ENCODE assay signal across 8 cellular contexts in genomic region chr6:111874030-111874425, GRCh38. TPM values are rescaled to one million over a fixed set of nuclear protein-coding genes. Genes with fewer than 3 reads are reported as not detected.
DNase-seq lines count a peak whose midpoint lies in the region; ATAC-seq and TF ChIP-seq lines count a peak whose summit lies in the region.

No MANE protein-coding gene starts in this region.

- no peaks in the 10 kb centered on the region for H4K20me1 ChIP-seq in MM.1S (ENCODE audit: insufficient read depth, low read length)

- POLR2A ChIA-PET in BJ (lab: Charles Lee): no interaction called here

- H3K4me3 ChIP-seq in BJ (ENCODE audit: low read depth, low read length) (peak overlapping the region; percentile 75), MM.1S (ENCODE audit: low read length) (peak overlapping the region; percentile 65), fibroblast of pulmonary artery (replicated peaks; ENCODE audit: low read depth, low read length) (peak overlapping the region; percentile 79), skeletal muscle satellite cell (ENCODE audit: low read length) (peak overlapping the region; percentile 96)

- H3K4me2 ChIP-seq in MM.1S (ENCODE audit: low read depth, low read length) (peak overlapping the region; percentile 76), skeletal muscle satellite cell (ENCODE audit: low read length) (peak overlapping the region; percentile 92)

- H3K9me3 ChIP-seq in MM.1S (replicated peaks; ENCODE audit: insufficient read depth, low read length): no peaks in the 10 kb centered on the region
- H3K9me3 ChIP-seq in skeletal muscle satellite cell (replicated peaks; ENCODE audit: low read length): no peaks in the 10 kb centered on the region

- no peaks in the 10 kb centered on the region for H3F3A ChIP-seq in MM.1S (ENCODE audit: insufficient read depth, low read length)

- H2AFZ ChIP-seq in MM.1S (ENCODE audit: low read length): peak overlapping the region; percentile 77

- no peaks in the 10 kb centered on the region for H3K79me2 ChIP-seq in MM.1S (ENCODE audit: low read length)

- H3K9me2 ChIP-seq in MM.1S (replicated peaks; ENCODE audit: insufficient read depth, low read length): no peaks in the 10 kb centered on the region

- DNase-seq in BJ (ENCODE audit: low read depth) (no peak), MM.1S (no peak), activated T-cell treated with anti-CD3 and anti-CD28 coated beads for 1 hour (ENCODE audit: low read depth) (peak; percentile 51), fibroblast of pulmonary artery (ENCODE audit: low read depth) (peak; percentile 33), SIG-M5 treated with dmso at 0.1 percent for 504 hours (lab: John Stamatoyannopoulos, UW; ENCODE audit: unreplicated experiment) (no peak)

- no peaks in the 10 kb centered on the region for H3K27me3 ChIP-seq in BJ (ENCODE audit: control insufficient read depth, insufficient read depth, low read length)
- no peaks in the 10 kb centered on the region for H3K27me3 ChIP-seq in MM.1S (replicated peaks; ENCODE audit: insufficient read depth, low read length)
- H3K27me3 ChIP-seq in skeletal muscle satellite cell (ENCODE audit: control insufficient read depth, insufficient read depth, low read length): no peaks in the 10 kb centered on the region

- no peak overlapping the region for H3K27ac ChIP-seq in MM.1S (ENCODE audit: low read length)

- CTCF ChIA-PET in BJ (lab: Yijun Ruan, JAX): interaction anchor here (0.7 to 1.1 kb wide), 3 partner anchors 134 to 171 kb away, joined by 4 read pairs; no protein-coding TSS in a partner anchor

- ATAC-seq in HG03135 (IDR thresholded peaks at IDR 0.05; ENCODE audit: unreplicated experiment): no peak
- ATAC-seq in HG02798 (IDR thresholded peaks at IDR 0.05; ENCODE audit: poor library complexity, unreplicated experiment): no peak

- TF ChIP-seq CTCF in BJ (IDR thresholded peaks at IDR 0.05; ENCODE audit: insufficient read depth, low read depth, low read length): no peak
- no peak for TF ChIP-seq CTCF in MM.1S (IDR thresholded peaks at IDR 0.05; ENCODE audit: low read length)
- no peak for TF ChIP-seq CTCF in fibroblast of pulmonary artery (IDR thresholded peaks at IDR 0.05; ENCODE audit: low read length, missing control alignments)

- H3K9ac ChIP-seq in MM.1S (ENCODE audit: low read length): no peak overlapping the region
- H3K9ac ChIP-seq in skeletal muscle satellite cell (ENCODE audit: low read depth, low read length): peak overlapping the region; percentile 71

- no peaks in the 10 kb centered on the region for H3K36me3 ChIP-seq in BJ (ENCODE audit: control insufficient read depth, insufficient read depth, low read length)
- H3K36me3 ChIP-seq in MM.1S (replicated peaks; ENCODE audit: insufficient read depth, low read length): no peaks in the 10 kb centered on the region
- peaks cover 4% of the 10 kb centered on the region for H3K36me3 ChIP-seq in skeletal muscle satellite cell (ENCODE audit: insufficient read depth, low read length)

- H3K4me1 ChIP-seq in MM.1S (ENCODE audit: low read length): 0 out of 2 replicates have a peak, but pooled peaks cover 3% of the 10 kb centered on the region
- H3K4me1 ChIP-seq in skeletal muscle satellite cell (ENCODE audit: control insufficient read depth, insufficient read depth, low read length): peaks cover 28% of the 10 kb centered on the region

RNA-seq across cellular contexts. Expression of gene FYN, which starts 0.8 kb away (rescaled TPM):
- 43.4 and 55.1 TPM in 2 replicates for polyA plus RNA-seq in BJ (2011; rRNA removed)
- 39.2 and 53.0 TPM in 2 replicates for polyA minus RNA-seq in BJ (2011; rRNA and poly(A)+ RNA removed)
- total RNA-seq in skeletal muscle satellite cell (2012; rRNA removed): 56.4 and 62.4 TPM in 2 replicates

Comparison
In these comparisons a context has a peak if more than half of its experiments do, and no peak if none do; other contexts are left out.
1. DNase-seq: peak in activated T-cell treated with anti-CD3 and anti-CD28 coated beads for 1 hour (single experiment) and fibroblast of pulmonary artery (single experiment); none in BJ (single experiment), MM.1S (single experiment) and SIG-M5 treated with dmso at 0.1 percent for 504 hours (single experiment).
2. Peak in every context shown above with its lines, with median percentiles within 50 percentile points of each other: H3K4me3 ChIP-seq.